In the genomic region with DNA sequence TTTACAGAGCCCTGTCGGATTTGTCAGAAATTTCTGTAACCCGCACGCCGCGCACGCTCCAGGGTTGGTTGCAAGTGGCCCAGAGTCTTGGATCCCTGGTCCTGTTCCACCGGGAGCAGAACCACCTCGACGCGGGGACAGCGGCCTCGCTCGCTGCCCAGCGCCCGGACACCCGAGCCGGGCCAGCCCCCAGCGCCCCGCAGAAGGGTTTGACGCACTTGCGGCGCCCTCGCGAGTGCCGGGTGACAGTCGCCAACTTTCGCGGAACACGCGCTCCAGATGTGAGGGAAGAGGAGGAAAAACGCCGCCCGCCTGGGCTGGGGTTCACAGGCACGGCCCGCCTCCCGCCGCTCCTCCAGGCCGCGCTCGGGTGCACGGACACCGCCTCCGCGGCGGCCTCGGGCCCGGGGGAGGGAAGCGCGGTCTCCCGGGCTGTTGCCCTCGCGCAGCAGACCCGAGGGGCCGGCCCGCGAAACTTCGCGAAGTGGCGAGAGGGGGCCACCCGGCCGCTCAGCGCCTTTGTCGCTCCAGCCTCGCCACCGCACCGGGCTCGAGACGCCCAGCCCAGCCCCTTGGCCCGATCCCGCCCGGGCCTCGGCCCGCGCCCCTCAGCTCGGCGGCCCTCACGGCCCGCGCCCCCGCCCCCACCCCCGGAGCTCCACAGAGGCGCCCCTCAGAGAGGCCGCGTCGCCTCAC, we compare ENCODE assay signal across 8 cellular contexts. TPM values are rescaled to one million over a fixed set of nuclear protein-coding genes. Genes with fewer than 3 reads are reported as not detected.
DNase-seq lines count a peak whose midpoint lies in the region; ATAC-seq and TF ChIP-seq lines count a peak whose summit lies in the region.

No MANE protein-coding gene starts in this region.

- H3K27ac Mint-ChIP-seq in natural killer cell: peak overlapping the region; percentile 80 to 93

- peaks cover 12% of the 10 kb centered on the region for H3K36me3 Mint-ChIP-seq in activated T-cell treated with anti-CD3 and anti-CD28 coated beads, Interleukin-2, amount 50 U/mL, for 4 hours (ENCODE audit: insufficient read depth)
- no peaks in the 10 kb centered on the region for H3K36me3 Mint-ChIP-seq in natural killer cell

- DNase-seq in GM12864 (ENCODE audit: low read depth) (no peak), Karpas-422 (peak; percentile 63), fibroblast of pulmonary artery (ENCODE audit: low read depth) (peak; percentile 30), natural killer cell (no peak), thoracic aorta (ENCODE audit: low spot score) (no peak), cerebellar cortex (ENCODE audit: low spot score) (no peak)
- peak; percentile 15 for DNase-seq in activated T-cell treated with anti-CD3 and anti-CD28 coated beads, Interleukin-2, amount 50 U/mL, for 4 hours

- no peaks in the 10 kb centered on the region for H3K27me3 Mint-ChIP-seq in activated T-cell treated with anti-CD3 and anti-CD28 coated beads, Interleukin-2, amount 50 U/mL, for 4 hours (ENCODE audit: low read depth)
- H3K27me3 Mint-ChIP-seq in natural killer cell (ENCODE audit: low read depth in 2 of 2): no peaks in the 10 kb centered on the region

- H3K27me3 ChIP-seq in Karpas-422 (ENCODE audit: low read length): no peaks in the 10 kb centered on the region
- H3K27me3 ChIP-seq in thoracic aorta (replicated peaks; ENCODE audit: insufficient read depth): no peaks in the 10 kb centered on the region

- H3K9me3 ChIP-seq in Karpas-422 (ENCODE audit: low read length) (no peaks in the 10 kb centered on the region), thoracic aorta (no peaks in the 10 kb centered on the region)

- H3K4me1 ChIP-seq in Karpas-422 (ENCODE audit: low read length): peaks cover 15% of the 10 kb centered on the region
- H3K4me1 ChIP-seq in thoracic aorta (ENCODE audit: control insufficient read depth in 1 of 2, low read depth in 2 of 2): peaks cover 3 to 37% of the 10 kb centered on the region in 2 donors

- peak overlapping the region; percentile 72 for H3K4me2 ChIP-seq in Karpas-422 (ENCODE audit: low read depth, low read length, poor library complexity, severe bottlenecking)

- H3K36me3 ChIP-seq in Karpas-422 (ENCODE audit: insufficient read depth, low read length) (no peaks in the 10 kb centered on the region), thoracic aorta (no peaks in the 10 kb centered on the region)

- intact Hi-C loops in natural killer cell (cut with micrococcal nuclease): loop anchor here (2.0 kb wide), 1 partner anchor 42 kb away; no protein-coding TSS in a partner anchor

- H3K9ac ChIP-seq in Karpas-422 (ENCODE audit: low read length): peak overlapping the region; percentile 92

- peak overlapping the region; percentile 84 for H3K4me3 ChIP-seq in GM12864 (ENCODE audit: low read depth, low read length)
- H3K4me3 ChIP-seq in Karpas-422 (ENCODE audit: low read length): peak overlapping the region; percentile 92
- peak overlapping the region; percentile 67 for H3K4me3 ChIP-seq in fibroblast of pulmonary artery (replicated peaks; ENCODE audit: low read depth, low read length)
- peak overlapping the region; percentile 96 for H3K4me3 ChIP-seq in thoracic aorta

- H2AFZ ChIP-seq in Karpas-422 (ENCODE audit: low read length): peak overlapping the region; percentile 68; the same call in 1 of the 2 replicates

- H3K27ac ChIP-seq in Karpas-422 (ENCODE audit: low read length) (peak overlapping the region; percentile 47; the same call in 1 of the 2 replicates), thoracic aorta (peak overlapping the region; percentile 92 to 96)

- H3K4me1 Mint-ChIP-seq in activated T-cell treated with anti-CD3 and anti-CD28 coated beads, Interleukin-2, amount 50 U/mL, for 4 hours (ENCODE audit: low read depth): peaks cover 41% of the 10 kb centered on the region
- H3K4me1 Mint-ChIP-seq in natural killer cell: peaks cover 29 to 33% of the 10 kb centered on the region in 2 donors

- peak overlapping the region; percentile 86 for H3K4me3 Mint-ChIP-seq in activated T-cell treated with anti-CD3 and anti-CD28 coated beads, Interleukin-2, amount 50 U/mL, for 4 hours
- peak overlapping the region; percentile 92 for H3K4me3 Mint-ChIP-seq in natural killer cell

- H3K9me2 ChIP-seq in Karpas-422 (replicated peaks; ENCODE audit: insufficient read depth, low read length): no peaks in the 10 kb centered on the region

- ATAC-seq in GM21825 (IDR thresholded peaks at IDR 0.05; ENCODE audit: unreplicated experiment) (peak; percentile 22), natural killer cell (peak; percentile 31 to 49 (median 40)), thoracic aorta (ENCODE audit: insufficient number of reproducible peaks, low FRiP score, low read depth) (peak; percentile 38)
- peak; percentile 36 to 42 for ATAC-seq in activated T-cell treated with anti-CD3 and anti-CD28 coated beads, Interleukin-2, amount 50 U/mL, for 4 hours

- TF ChIP-seq CTCF in GM12864 (IDR thresholded peaks at IDR 0.05; ENCODE audit: low read depth, low read length, missing control alignments): no peak
- no peak for TF ChIP-seq CTCF in fibroblast of pulmonary artery (IDR thresholded peaks at IDR 0.05; ENCODE audit: low read length, missing control alignments)
- TF ChIP-seq CTCF in natural killer cell (IDR thresholded peaks at IDR 0.05): no peak
- no peak for TF ChIP-seq CTCF in thoracic aorta (IDR thresholded peaks at IDR 0.05)

- peaks cover 54% of the 10 kb centered on the region for H3K79me2 ChIP-seq in Karpas-422 (ENCODE audit: low read length)

- H4K20me1 ChIP-seq in Karpas-422 (ENCODE audit: insufficient read depth, low read depth, low read length): peaks cover 4% of the 10 kb centered on the region; the same call in 1 of the 2 replicates

- H3K9me3 Mint-ChIP-seq in activated T-cell treated with anti-CD3 and anti-CD28 coated beads, Interleukin-2, amount 50 U/mL, for 4 hours: no peaks in the 10 kb centered on the region
- no peaks in the 10 kb centered on the region for H3K9me3 Mint-ChIP-seq in natural killer cell

RNA-seq across cellular contexts. Expression of a gene that starts 0.5 kb away (rescaled TPM):
- total RNA-seq in Karpas-422 (2014; rRNA removed; shearing (Covaris generic); ENCODE audit: low replicate concordance): 30.1 and 38.6 TPM in 2 replicates
- total RNA-seq in activated T-cell treated with anti-CD3 and anti-CD28 coated beads, Interleukin-2, amount 50 U/mL, for 4 hours: 10 to 100 TPM; 41.4 to 44.2 (median 43.7) TPM
- total RNA-seq in natural killer cell (10 to 100 TPM; 73.6 to 86.6 (median 78.7) TPM), thoracic aorta (10 to 100 TPM; 50.0 to 58.3 TPM)

Comparison
In these comparisons a context has a peak if more than half of its experiments do, and no peak if none do; other contexts are left out.
1. DNase-seq: peak in Karpas-422 (single experiment), activated T-cell treated with anti-CD3 and anti-CD28 coated beads, Interleukin-2, amount 50 U/mL, for 4 hours (single experiment) and fibroblast of pulmonary artery (single experiment); none in GM12864 (single experiment), natural killer cell (single experiment), thoracic aorta (single experiment) and cerebellar cortex (single experiment).
2. Peak in every context shown above with its lines, with median percentiles within 50 percentile points of each other: H3K4me3 ChIP-seq and ATAC-seq.